Comparison of ENCODE assay signal across 19 cellular contexts in the genomic region with DNA sequence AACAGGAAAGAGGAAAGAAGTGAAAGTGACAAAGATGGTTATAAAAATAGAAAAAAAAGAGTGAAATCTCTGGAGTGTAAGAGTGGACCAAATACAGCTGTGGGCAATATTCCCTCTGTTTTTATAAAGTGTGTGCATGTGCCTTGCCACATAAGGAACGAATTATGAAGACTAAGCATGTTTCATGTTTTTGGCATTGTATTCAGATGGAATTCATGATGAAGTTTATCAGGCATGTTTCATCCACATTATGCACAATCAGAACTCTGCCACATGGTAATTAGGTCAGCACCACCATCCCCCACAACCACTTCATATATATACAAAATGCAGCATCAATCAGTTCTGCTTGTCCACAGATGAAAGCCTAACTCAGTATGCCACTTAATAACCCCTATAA.
"Had no signal": no experiment of that assay in that cellular context is flagged by ENCODE, and none has a peak within 500 bp of the region (broad histone marks: within the 10 kb centered on the region; RNA-seq: fewer than 3 reads in every experiment).

No MANE protein-coding gene starts in this region.

- H3K4me2 ChIP-seq: smooth muscle cell had no signal

- H3K4me3 ChIP-seq: adrenal gland, body of pancreas, lower lobe of right lung, right atrium auricular region, smooth muscle cell had no signal

- DNase-seq: activated CD4-positive, alpha-beta memory T cell treated with anti-CD3 and anti-CD28 coated beads, Interleukin-2, amount 10 ng/mL, durations not matched to agents 7 days and 5 days; activated CD4-positive, alpha-beta T cell treated with anti-CD3 and anti-CD28 coated beads for 36 hours; activated naive CD4-positive, alpha-beta T cell treated with anti-CD3 and anti-CD28 coated beads for 36 hours; adrenal gland; body of pancreas; cerebellar nuclear complex; dermis blood vessel endothelial cell; glutamatergic neuron; lower lobe of right lung; naive B cell; posterior cingulate gyrus; T-cell; T1000; trophoblast cell; WERI-Rb-1 had no signal

- H3K9me3 ChIP-seq: adrenal gland, body of pancreas, lower lobe of right lung, neutrophil, right atrium auricular region had no signal

- ATAC-seq: activated CD4-positive, alpha-beta T cell treated with anti-CD3 and anti-CD28 coated beads for 36 hours; body of pancreas; lower lobe of right lung; stimulated activated effector memory CD8-positive, alpha-beta T cell treated with anti-CD3 and anti-CD28 coated beads, Interleukin-12 subunit alpha, Interleukin-12 subunit beta, amount 100 ng/mL, for 72 hours; T-cell had no signal

- H3K36me3 ChIP-seq: adrenal gland, lower lobe of right lung, neutrophil, right atrium auricular region, WERI-Rb-1 had no signal

- H3K27me3 ChIP-seq: adrenal gland, body of pancreas, neutrophil, right atrium auricular region had no signal

- H3K27ac ChIP-seq: adrenal gland, body of pancreas, lower lobe of right lung, neutrophil, right atrium auricular region, WERI-Rb-1 had no signal

- H3K4me1 ChIP-seq: adrenal gland, body of pancreas had no signal
